12 cellular contexts compared by ENCODE assay signal in the genomic region with DNA sequence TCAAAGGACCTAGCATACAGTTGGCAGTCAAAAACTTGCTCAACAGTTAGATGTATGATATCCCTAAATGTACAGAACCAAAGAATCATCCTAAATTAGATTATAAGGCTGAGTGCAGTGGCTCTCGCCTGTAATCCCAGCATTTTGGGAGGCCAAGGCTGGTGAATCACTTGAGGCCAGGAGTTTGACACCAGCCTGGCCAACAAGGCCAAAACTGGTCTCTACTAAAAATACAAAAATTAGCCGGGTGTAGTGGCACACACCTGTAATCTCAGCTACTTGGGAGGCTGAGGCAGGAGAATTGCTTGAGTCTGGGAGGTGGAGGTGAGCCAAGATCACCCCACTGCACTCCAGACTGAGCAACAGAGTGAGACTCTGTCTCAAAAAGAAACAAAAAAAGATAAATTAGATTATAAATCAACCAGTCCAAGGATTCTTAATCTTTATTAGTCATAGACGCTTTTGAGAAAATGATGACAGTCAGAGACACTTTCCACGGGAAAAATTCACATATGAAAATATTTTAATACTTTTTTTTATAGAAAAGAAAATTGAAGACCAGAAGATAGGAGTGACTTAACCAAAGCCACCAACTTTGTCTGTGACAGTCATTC.
"Had no signal": no experiment of that assay in that cellular context is flagged by ENCODE, and none has a peak within 500 bp of the region (broad histone marks: within the 10 kb centered on the region; RNA-seq: fewer than 3 reads in every experiment).

No MANE protein-coding gene starts in this region.

- H3K36me3 Mint-ChIP-seq: activated naive CD4-positive, alpha-beta T cell treated with anti-CD3 and anti-CD28 coated beads, Interleukin-2, amount 50 U/mL, for 24 hours; neural progenitor cell had no signal

- H3K4me3 ChIP-seq: ascending aorta, lower lobe of right lung, neural progenitor cell, ovary, testis had no signal

- H3K9ac ChIP-seq: neural progenitor cell had no signal

- H3K9me3 Mint-ChIP-seq: activated naive CD4-positive, alpha-beta T cell treated with anti-CD3 and anti-CD28 coated beads, Interleukin-2, amount 50 U/mL, for 24 hours had no signal

- H3K36me3 ChIP-seq: ascending aorta, lower lobe of right lung, neural progenitor cell, ovary had no signal

- H2AFZ ChIP-seq: neural progenitor cell had no signal

- DNase-seq: foreskin keratinocyte; left cardiac atrium; lower lobe of right lung; midbrain; ovary; SIG-M5; stimulated activated CD4-positive, alpha-beta T cell treated with anti-CD3 and anti-CD28 coated beads, Interleukin-2, amount 100 ng/mL, for 48 hours; testis had no signal

- H3K4me2 ChIP-seq: neural progenitor cell had no signal

- H3K27ac ChIP-seq: ascending aorta, foreskin keratinocyte, lower lobe of right lung, neural progenitor cell, ovary, testis had no signal

- H3K27ac Mint-ChIP-seq: activated naive CD4-positive, alpha-beta T cell treated with anti-CD3 and anti-CD28 coated beads, Interleukin-2, amount 50 U/mL, for 24 hours; neural progenitor cell; stimulated activated naive CD8-positive, alpha-beta T cell treated with anti-CD3 and anti-CD28 coated beads, Interleukin-15, Interleukin-2, amounts not matched to agents 100 ng/mL and 50 ng/mL, for 24 hours had no signal

- ATAC-seq: foreskin keratinocyte, left cardiac atrium, lower lobe of right lung had no signal

- H3K9me3 ChIP-seq: ascending aorta, lower lobe of right lung, ovary, testis had no signal

- H3K4me1 ChIP-seq: ascending aorta, foreskin keratinocyte, neural progenitor cell had no signal

- H3K27me3 ChIP-seq: ascending aorta, neural progenitor cell, ovary, testis had no signal

- H3K4me3 Mint-ChIP-seq: activated naive CD4-positive, alpha-beta T cell treated with anti-CD3 and anti-CD28 coated beads, Interleukin-2, amount 50 U/mL, for 24 hours; neural progenitor cell; stimulated activated naive CD8-positive, alpha-beta T cell treated with anti-CD3 and anti-CD28 coated beads, Interleukin-15, Interleukin-2, amounts not matched to agents 100 ng/mL and 50 ng/mL, for 24 hours had no signal

- H3K4me1 Mint-ChIP-seq: neural progenitor cell had no signal
